27 cellular contexts compared by ENCODE assay signal in genomic region chr14:76690502-76691105, GRCh38.
"Had no signal": no experiment of that assay in that cellular context is flagged by ENCODE, and none has a peak within 500 bp of the region (broad histone marks: within the 10 kb centered on the region; RNA-seq: fewer than 3 reads in every experiment).

No MANE protein-coding gene starts in this region.

- H3K9me3 ChIP-seq: pancreas, right lobe of liver, thyroid gland, uterus had no signal

- DNase-seq: dermis blood vessel endothelial cell; effector memory CD4-positive, alpha-beta T cell; erythroblast; foreskin fibroblast; gastrocnemius medialis; left ventricle myocardium superior; lower lobe of right lung; mucosa of descending colon; naive B cell; nucleus accumbens; pancreas; right lobe of liver; small intestine; stimulated activated CD4-positive, alpha-beta T cell treated with anti-CD3 and anti-CD28 coated beads, Interleukin-15, amount 100 ng/mL, for 24 hours; stimulated activated CD4-positive, alpha-beta T cell treated with anti-CD3 and anti-CD28 coated beads, Interleukin-2, amount 100 ng/mL, for 48 hours; stimulated activated naive B cell treated with anti-CD40 and anti-IgM and Interleukin-4, amounts not matched to agents 10 μg/mL and 1 μg/mL and 100 μg/mL, for 72 hours; stimulated activated naive CD8-positive, alpha-beta T cell treated with anti-CD3 and anti-CD28 coated beads, Interleukin-15, amount 100 ng/mL, for 72 hours; thyroid gland; upper lobe of left lung; uterus had no signal

- H3K4me3 Mint-ChIP-seq: mesothelial cell of epicardium; natural killer cell treated with Interleukin-12 subunit alpha and Interleukin-12 subunit beta and Interleukin-15 and Interleukin-18, amount 100 ng/mL, for 72 hours; neural crest cell; stimulated activated naive B cell treated with anti-CD40 and anti-IgM and Interleukin-4, amounts not matched to agents 10 μg/mL and 1 μg/mL and 100 μg/mL, for 72 hours; stimulated activated naive CD8-positive, alpha-beta T cell treated with anti-CD3 and anti-CD28 coated beads, Interleukin-15, amount 100 ng/mL, for 72 hours had no signal

- H3K36me3 ChIP-seq: gastrocnemius medialis, lower lobe of right lung, pancreas, right lobe of liver, suprapubic skin, thyroid gland, upper lobe of left lung, uterus had no signal

- H3K9me3 Mint-ChIP-seq: natural killer cell treated with Interleukin-12 subunit alpha and Interleukin-12 subunit beta and Interleukin-15 and Interleukin-18, amount 100 ng/mL, for 72 hours had no signal

- H3K4me1 Mint-ChIP-seq: mesothelial cell of epicardium; naive B cell; neural crest cell; stimulated activated naive B cell treated with anti-CD40 and anti-IgM and Interleukin-4, amounts not matched to agents 10 μg/mL and 1 μg/mL and 100 μg/mL, for 72 hours; stimulated activated naive CD8-positive, alpha-beta T cell treated with anti-CD3 and anti-CD28 coated beads, Interleukin-15, amount 100 ng/mL, for 72 hours had no signal

- H3K4me3 ChIP-seq: coronary artery, gastrocnemius medialis, lower lobe of right lung, mucosa of descending colon, pancreas, right lobe of liver, suprapubic skin, thyroid gland, upper lobe of left lung, uterus had no signal

- H3K27me3 ChIP-seq: gastrocnemius medialis, pancreas, right lobe of liver, suprapubic skin, thyroid gland, upper lobe of left lung, uterus had no signal

- H3K4me1 ChIP-seq: gastrocnemius medialis, lower lobe of right lung, pancreas, suprapubic skin, thyroid gland, upper lobe of left lung, uterus had no signal

- H3K36me3 Mint-ChIP-seq: stimulated activated naive B cell treated with anti-CD40 and anti-IgM and Interleukin-4, amounts not matched to agents 10 μg/mL and 1 μg/mL and 100 μg/mL, for 72 hours had no signal

- H3K27ac ChIP-seq: coronary artery, gastrocnemius medialis, lower lobe of right lung, pancreas, right lobe of liver, suprapubic skin, thyroid gland, upper lobe of left lung, uterus had no signal

- H3K27ac Mint-ChIP-seq: mesothelial cell of epicardium; natural killer cell treated with Interleukin-12 subunit alpha and Interleukin-12 subunit beta and Interleukin-15 and Interleukin-18, amount 100 ng/mL, for 72 hours; stimulated activated naive B cell treated with anti-CD40 and anti-IgM and Interleukin-4, amounts not matched to agents 10 μg/mL and 1 μg/mL and 100 μg/mL, for 72 hours; stimulated activated naive CD8-positive, alpha-beta T cell treated with anti-CD3 and anti-CD28 coated beads, Interleukin-15, amount 100 ng/mL, for 72 hours had no signal

- FAIRE-seq: endometrium, keratinocyte, pancreas, small intestine had no signal

- ATAC-seq: gastrocnemius medialis; left ventricle myocardium superior; lower lobe of right lung; mucosa of descending colon; pancreas; right lobe of liver; stimulated activated naive B cell treated with anti-CD40 and anti-IgM and Interleukin-4, amounts not matched to agents 10 μg/mL and 1 μg/mL and 100 μg/mL, for 72 hours; stimulated activated naive CD8-positive, alpha-beta T cell treated with anti-CD3 and anti-CD28 coated beads, Interleukin-15, amount 100 ng/mL, for 72 hours had no signal
